ENCODE assay signal across 15 cellular contexts in genomic region chr16:89569506-89570341, GRCh38. TPM values are rescaled to one million over a fixed set of nuclear protein-coding genes. Genes with fewer than 3 reads are reported as not detected.
DNase-seq lines count a peak whose midpoint lies in the region; ATAC-seq and TF ChIP-seq lines count a peak whose summit lies in the region.
"Had no signal": no experiment of that assay in that cellular context is flagged by ENCODE, and none has a peak within 500 bp of the region (broad histone marks: within the 10 kb centered on the region; RNA-seq: fewer than 3 reads in every experiment).

No MANE protein-coding gene starts in this region.

- peaks cover 19% of the 10 kb centered on the region for H3K4me1 Mint-ChIP-seq in T-helper 17 cell

- H3K27ac Mint-ChIP-seq in T-helper 17 cell: no peak overlapping the region
- H3K27ac Mint-ChIP-seq: CD8-positive, alpha-beta memory T cell; IgD-negative memory B cell had no signal

- H3K27ac ChIP-seq in osteoblast (ENCODE audit: low read depth, low read length): no peak overlapping the region
- H3K27ac ChIP-seq: BLaER1 had no signal

- H3K27me3 Mint-ChIP-seq in T-helper 17 cell: no peaks in the 10 kb centered on the region

- DNase-seq in A172 (ENCODE audit: low spot score) (peak; percentile 37), BE2C (peak; percentile 7), T-helper 17 cell (no peak), osteoblast (ENCODE audit: insufficient read length, low spot score, missing footprints) (peak; percentile 86), left lobe of liver (ENCODE audit: low spot score) (no peak), SHP77 (lab: John Stamatoyannopoulos, UW) (no peak)
- DNase-seq: Caco-2; CD8-positive, alpha-beta memory T cell; DMS53; GF-D8; HCEC 1CT had no signal

- no peaks in the 10 kb centered on the region for H3K27me3 ChIP-seq in BE2C
- H3K27me3 ChIP-seq in osteoblast (ENCODE audit: insufficient read depth, low read length): no peaks in the 10 kb centered on the region
- H3K27me3 ChIP-seq: BLaER1 had no signal

- H3K4me2 ChIP-seq in osteoblast (ENCODE audit: insufficient read depth, low read length): no peak overlapping the region
- H3K4me2 ChIP-seq: BLaER1 had no signal

- ATAC-seq in T-helper 17 cell (no peak), left lobe of liver (no peak), HG03354 (IDR thresholded peaks at IDR 0.05; ENCODE audit: poor library complexity, severe bottlenecking, unreplicated experiment) (no peak)

- no peak overlapping the region for H3K4me3 ChIP-seq in BE2C (ENCODE audit: low read depth, low read length)
- H3K4me3 ChIP-seq in osteoblast (ENCODE audit: insufficient read depth, low read length): no peak overlapping the region
- H3K4me3 ChIP-seq: BLaER1 had no signal

- H2AFZ ChIP-seq in osteoblast (ENCODE audit: low read length): no peak overlapping the region

- H3K36me3 ChIP-seq in BE2C (peaks cover 2% of the 10 kb centered on the region), osteoblast (ENCODE audit: insufficient read depth, low read length) (peaks cover 3% of the 10 kb centered on the region)

- H3K4me1 ChIP-seq in BE2C (peaks cover 13% of the 10 kb centered on the region), osteoblast (ENCODE audit: insufficient read depth, low read length) (peaks cover 21% of the 10 kb centered on the region)

- H3K79me2 ChIP-seq in osteoblast (ENCODE audit: insufficient read depth, low read length): no peaks in the 10 kb centered on the region

- peaks cover 13% of the 10 kb centered on the region for H4K20me1 ChIP-seq in osteoblast (ENCODE audit: insufficient read depth, low read length)

- no peaks in the 10 kb centered on the region for H3K9me3 ChIP-seq in BE2C
- H3K9me3 ChIP-seq in T-helper 17 cell (ENCODE audit: control insufficient read depth, low read length, poor library complexity, severe bottlenecking): no peaks in the 10 kb centered on the region
- H3K9me3 ChIP-seq in osteoblast (ENCODE audit: low read depth, low read length): no peaks in the 10 kb centered on the region
- H3K9me3 ChIP-seq: BLaER1, Caco-2 had no signal

- H3K4me3 Mint-ChIP-seq in T-helper 17 cell: peak overlapping the region; percentile 31
- H3K4me3 Mint-ChIP-seq: CD8-positive, alpha-beta memory T cell had no signal

- peaks cover 2% of the 10 kb centered on the region for H3K36me3 Mint-ChIP-seq in T-helper 17 cell (ENCODE audit: low read depth)

- TF ChIP-seq CTCF in BE2C (IDR thresholded peaks at IDR 0.05; ENCODE audit: low read depth, low read length) (no peak), osteoblast (IDR thresholded peaks at IDR 0.05; ENCODE audit: extremely low read depth, low read depth, low read length) (no peak)

RNA-seq across cellular contexts. Expression of gene CPNE7, which starts 5.8 kb away (rescaled TPM):
- 4.7 and 18.5 TPM in 2 replicates for total RNA-seq in A172 (2014; rRNA removed; shearing (Covaris generic))
- polyA plus RNA-seq in BE2C (2012; ENCODE audit: insufficient read depth, insufficient read length, low read depth): 14.5 TPM
- total RNA-seq in T-helper 17 cell (1 to 10 TPM; 4.7 to 8.2 TPM), osteoblast (7.2 and 21.8 TPM in 2 replicates), left lobe of liver (0.88 TPM)
- polyA plus RNA-seq: IgD-negative memory B cell had no signal

RNA-seq across cellular contexts. Expression of gene RPL13, which starts 9.2 kb away (rescaled TPM):
- 4,331 and 5,553 TPM in 2 replicates for total RNA-seq in A172 (2014; rRNA removed; shearing (Covaris generic))
- 3,732 TPM for polyA plus RNA-seq in BE2C (2012; ENCODE audit: insufficient read depth, insufficient read length, low read depth)
- total RNA-seq in T-helper 17 cell (1,000 to 10,000 TPM; 4,192 to 4,476 TPM), osteoblast (2,112 and 2,440 TPM in 2 replicates), left lobe of liver (886 TPM)

RNA-seq across cellular contexts. Expression of gene DPEP1, which starts 43.7 kb away (rescaled TPM):
- total RNA-seq in A172 (2014; rRNA removed; shearing (Covaris generic)): 0.43 and 1.2 TPM in 2 replicates
- polyA plus RNA-seq in BE2C (2012; ENCODE audit: insufficient read depth, insufficient read length, low read depth): 0.91 TPM
- total RNA-seq in T-helper 17 cell: not detected
- total RNA-seq in osteoblast: 0.29 and 0.36 TPM in 2 replicates
- total RNA-seq in left lobe of liver: 0.13 TPM
- total RNA-seq: CD8-positive, alpha-beta memory T cell; H4 had no signal
- polyA plus RNA-seq: CD8-positive, alpha-beta memory T cell; IgD-negative memory B cell had no signal

Comparison
In these comparisons a context has a peak if more than half of its experiments do, and no peak if none do; other contexts are left out.
1. DNase-seq: peak in A172 (single experiment), BE2C (single experiment) and osteoblast (single experiment); none in T-helper 17 cell (0 of 3), left lobe of liver (single experiment) and SHP77 (0 of 2).